1 cellular context compared by ENCODE assay signal in the genomic region with DNA sequence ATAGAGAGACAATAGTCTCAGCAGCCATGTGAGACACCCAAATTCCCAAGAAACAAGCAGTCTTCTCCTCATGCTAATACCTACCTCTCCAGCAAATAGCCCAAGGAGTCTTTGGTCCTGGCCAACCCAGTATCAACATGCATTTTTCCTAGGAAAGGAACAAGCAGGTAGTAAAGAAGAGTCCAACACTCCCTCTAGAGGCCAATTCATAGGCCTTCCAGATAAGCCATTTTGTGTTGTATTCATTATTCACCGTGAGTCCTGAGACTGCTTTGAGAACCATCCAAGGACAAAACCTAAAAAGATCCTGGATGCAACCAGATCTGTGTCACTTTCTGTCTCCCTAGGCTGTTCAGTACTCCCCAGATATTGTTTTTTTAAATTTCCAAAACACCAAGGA.
TF ChIP-seq lines count a peak whose summit lies in the region.

No MANE protein-coding gene starts in this region.

TF ChIP-seq in HCT116, 20 proteins besides CTCF, POLR2A, EP300 and RAD21:
- TF ChIP-seq SP1 (IDR thresholded peaks at IDR 0.05; ENCODE audit: low read depth), result no peak
